Comparison of ENCODE assay signal across 9 cellular contexts in genomic region chr12:131454418-131455217, GRCh38.
DNase-seq lines count a peak whose midpoint lies in the region; ATAC-seq, FAIRE-seq and TF ChIP-seq lines count a peak whose summit lies in the region.
"Had no signal": no experiment of that assay in that cellular context is flagged by ENCODE, and none has a peak within 500 bp of the region (broad histone marks: within the 10 kb centered on the region; RNA-seq: fewer than 3 reads in every experiment).

No MANE protein-coding gene starts in this region.

- no peaks in the 10 kb centered on the region for H3K4me1 ChIP-seq in keratinocyte (ENCODE audit: control insufficient read depth, extremely low read depth, insufficient read depth, low read length)

- H3K27me3 Mint-ChIP-seq in activated T-cell treated with anti-CD3 and anti-CD28 coated beads, Interleukin-2, amount 50 U/mL, for 4 hours (ENCODE audit: low read depth): peaks cover 30% of the 10 kb centered on the region

- H3K79me2 ChIP-seq in keratinocyte (ENCODE audit: control insufficient read depth, insufficient read depth, low read length): no peaks in the 10 kb centered on the region

- H3K4me2 ChIP-seq in keratinocyte (ENCODE audit: control insufficient read depth, extremely low read depth, insufficient read depth, low read depth, low read length): no peak overlapping the region

- H3K9ac ChIP-seq in keratinocyte (ENCODE audit: control insufficient read depth, extremely low read depth, insufficient read depth, low read length): no peak overlapping the region

- TF ChIP-seq CTCF in AG10803 (conservative IDR thresholded peaks at IDR 0.05; ENCODE audit: low read length) (peak; percentile 53), keratinocyte (optimal IDR thresholded peaks at IDR 0.05 in 1 of 3, IDR thresholded peaks at IDR 0.05 in 1 of 3, conservative IDR thresholded peaks at IDR 0.05 in 1 of 3; ENCODE audit: extremely low read depth in 1 of 3, insufficient read depth in 2 of 3, low read length in 3 of 3) (peak; percentile 21 to 65 (median 60)), D721Med (IDR thresholded peaks at IDR 0.05; ENCODE audit: insufficient read depth, missing control alignments) (no peak)

- DNase-seq in AG10803 (ENCODE audit: low read depth) (peak; percentile 22), NCI-H1694 (lab: John Stamatoyannopoulos, UW) (peak; percentile 35), keratinocyte (ENCODE audit: low read depth, low spot score) (no peak), D721Med (ENCODE audit: insufficient read length, low spot score) (no peak)
- no peak for DNase-seq in activated T-cell treated with anti-CD3 and anti-CD28 coated beads, Interleukin-2, amount 50 U/mL, for 4 hours
- DNase-seq in stimulated activated CD8-positive, alpha-beta memory T cell treated with anti-CD3 and anti-CD28 coated beads, Interleukin-4, amount 100 ng/mL, for 48 hours: peak; percentile 58

- no peaks in the 10 kb centered on the region for H3K9me3 ChIP-seq in keratinocyte (ENCODE audit: control insufficient read depth, low read depth, low read length)

- no peaks in the 10 kb centered on the region for H4K20me1 ChIP-seq in keratinocyte (ENCODE audit: control insufficient read depth, extremely low read depth, insufficient read depth, low read length)

- no peak overlapping the region for H3K27ac ChIP-seq in keratinocyte (ENCODE audit: control insufficient read depth, insufficient read depth, low read length)

- H3K4me1 Mint-ChIP-seq in activated T-cell treated with anti-CD3 and anti-CD28 coated beads, Interleukin-2, amount 50 U/mL, for 4 hours (ENCODE audit: low read depth): no peaks in the 10 kb centered on the region

- no peak for FAIRE-seq in keratinocyte (lab: Jason Lieb, UNC)
- FAIRE-seq in D721Med (lab: Jason Lieb, UNC): no peak

- H3K36me3 Mint-ChIP-seq in activated T-cell treated with anti-CD3 and anti-CD28 coated beads, Interleukin-2, amount 50 U/mL, for 4 hours (ENCODE audit: insufficient read depth): no peaks in the 10 kb centered on the region

- H3K36me3 ChIP-seq in keratinocyte (ENCODE audit: control insufficient read depth in 2 of 2, extremely low read depth in 1 of 2, insufficient read depth in 2 of 2, low read length in 2 of 2): no peaks in the 10 kb centered on the region

- no peak overlapping the region for H3K4me3 Mint-ChIP-seq in activated T-cell treated with anti-CD3 and anti-CD28 coated beads, Interleukin-2, amount 50 U/mL, for 4 hours
- H3K4me3 Mint-ChIP-seq: dendritic cell treated with granulocyte-macrophage colony-stimulating factor and Interleukin-4, amounts not matched to agents 40 ng/mL and 50 ng/mL, for 4 days had no signal

- ATAC-seq in GM18498 (IDR thresholded peaks at IDR 0.05; ENCODE audit: unreplicated experiment) (peak; percentile 98), HG02759 (IDR thresholded peaks at IDR 0.05; ENCODE audit: unreplicated experiment) (peak; percentile 91)
- peak; percentile 81 to 89 for ATAC-seq in activated T-cell treated with anti-CD3 and anti-CD28 coated beads, Interleukin-2, amount 50 U/mL, for 4 hours

- no peak overlapping the region for H3K4me3 ChIP-seq in AG10803 (ENCODE audit: low read length)
- no peak overlapping the region for H3K4me3 ChIP-seq in keratinocyte (ENCODE audit: control insufficient read depth in 2 of 3, extremely low read depth in 1 of 3, insufficient read depth in 2 of 3, low read depth in 1 of 3, low read length in 3 of 3)

- dilution Hi-C loops in keratinocyte (cut with MboI; ENCODE audit: extremely low pct_ligation_motif_present, low sequenced_read_pairs): no loop called here

- no peaks in the 10 kb centered on the region for H3K9me1 ChIP-seq in keratinocyte (ENCODE audit: control insufficient read depth, extremely low read depth, insufficient read depth, low read length)

- H3K27me3 ChIP-seq in keratinocyte (ENCODE audit: control insufficient read depth, extremely low read depth, insufficient read depth, low read length): peaks cover 7% of the 10 kb centered on the region

- peaks cover 20% of the 10 kb centered on the region for H3K9me3 Mint-ChIP-seq in activated T-cell treated with anti-CD3 and anti-CD28 coated beads, Interleukin-2, amount 50 U/mL, for 4 hours
- H3K9me3 Mint-ChIP-seq: dendritic cell treated with granulocyte-macrophage colony-stimulating factor and Interleukin-4, amounts not matched to agents 40 ng/mL and 50 ng/mL, for 4 days had no signal

- H2AFZ ChIP-seq in keratinocyte (ENCODE audit: control insufficient read depth, low read length): no peak overlapping the region

Comparison
In these comparisons a context has a peak if more than half of its experiments do, and no peak if none do; other contexts are left out.
1. DNase-seq: peak in AG10803 (single experiment), NCI-H1694 (single experiment) and stimulated activated CD8-positive, alpha-beta memory T cell treated with anti-CD3 and anti-CD28 coated beads, Interleukin-4, amount 100 ng/mL, for 48 hours (single experiment); none in activated T-cell treated with anti-CD3 and anti-CD28 coated beads, Interleukin-2, amount 50 U/mL, for 4 hours (single experiment), keratinocyte (single experiment) and D721Med (single experiment).
2. Peak in every context shown above with its lines, with median percentiles within 50 percentile points of each other: ATAC-seq.